ENCODE assay signal across 10 cellular contexts in the genomic region with DNA sequence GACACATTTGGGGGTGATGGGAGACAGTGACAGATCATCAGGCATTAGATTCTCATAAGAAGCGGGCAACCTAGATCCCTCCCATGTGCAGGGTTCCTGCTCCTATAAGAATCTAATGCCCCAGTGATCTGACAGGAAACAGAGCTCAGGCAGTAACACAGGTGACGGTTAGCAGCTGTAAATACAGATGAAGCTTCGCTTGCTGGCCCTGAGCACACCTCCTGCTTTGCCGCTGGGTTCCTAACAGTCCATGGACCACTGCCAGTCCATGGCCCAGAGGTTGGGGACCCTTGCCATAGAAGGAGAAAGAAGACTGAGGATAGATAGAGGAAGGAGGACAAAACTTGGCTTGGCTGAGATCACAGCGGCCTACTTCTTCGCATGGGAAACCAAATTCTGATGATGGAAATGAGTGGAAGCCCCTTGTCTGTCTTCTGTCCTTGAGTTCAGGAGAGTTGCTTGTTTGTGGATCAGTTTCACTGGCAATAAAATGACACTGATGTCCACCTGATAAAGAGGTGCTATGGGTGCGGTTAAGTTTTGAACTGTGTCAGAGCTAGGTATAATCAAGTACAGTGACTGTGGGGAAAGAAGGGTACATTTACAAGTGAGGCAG. TPM values are rescaled to one million over a fixed set of nuclear protein-coding genes. Genes with fewer than 3 reads are reported as not detected.
DNase-seq lines count a peak whose midpoint lies in the region; ATAC-seq and TF ChIP-seq lines count a peak whose summit lies in the region.
"Had no signal": no experiment of that assay in that cellular context is flagged by ENCODE, and none has a peak within 500 bp of the region (broad histone marks: within the 10 kb centered on the region; RNA-seq: fewer than 3 reads in every experiment).

No MANE protein-coding gene starts in this region.

- H3K27me3 Mint-ChIP-seq in activated T-cell treated with anti-CD3 and anti-CD28 coated beads, Interleukin-2, amount 50 U/mL, for 24 hours, result no peaks in the 10 kb centered on the region
- no peaks in the 10 kb centered on the region for H3K27me3 Mint-ChIP-seq in T-helper 17 cell
- no peaks in the 10 kb centered on the region for H3K27me3 Mint-ChIP-seq in stimulated activated naive B cell treated with anti-CD40 and anti-IgM and Interleukin-4, amounts not matched to agents 10 μg/mL and 1 μg/mL and 100 μg/mL, for 72 hours
- peaks cover 42% of the 10 kb centered on the region for H3K27me3 Mint-ChIP-seq in H9 (ENCODE audit: low read depth)

- no peaks in the 10 kb centered on the region for H3K27me3 ChIP-seq in H9 (ENCODE audit: insufficient read depth, low read length)

- peak overlapping the region; percentile 94 for H3K27ac Mint-ChIP-seq in activated T-cell treated with anti-CD3 and anti-CD28 coated beads, Interleukin-2, amount 50 U/mL, for 24 hours
- peak overlapping the region; percentile 99 for H3K27ac Mint-ChIP-seq in T-helper 17 cell
- peak overlapping the region; percentile 92 for H3K27ac Mint-ChIP-seq in stimulated activated naive B cell treated with anti-CD40 and anti-IgM and Interleukin-4, amounts not matched to agents 10 μg/mL and 1 μg/mL and 100 μg/mL, for 72 hours
- no peak overlapping the region for H3K27ac Mint-ChIP-seq in H9

- H3K79me1 ChIP-seq in H9 (ENCODE audit: insufficient read depth, low read depth, low read length, poor library complexity, severe bottlenecking), result no peaks in the 10 kb centered on the region

- no peak overlapping the region for H2AFZ ChIP-seq in H9 (ENCODE audit: low read length)

- H2BK5ac ChIP-seq in H9 (ENCODE audit: insufficient read length, low read length), result no peak overlapping the region

- H2BK120ac ChIP-seq in H9 (ENCODE audit: low read depth, low read length, poor library complexity, severe bottlenecking), result no peak overlapping the region

- H4K91ac ChIP-seq in H9 (ENCODE audit: insufficient read length, low read depth, low read length), result no peak overlapping the region

- TF ChIP-seq CTCF in H9 (conservative IDR thresholded peaks at IDR 0.05), result no peak

- no peaks in the 10 kb centered on the region for H4K20me1 ChIP-seq in H9 (ENCODE audit: control insufficient read depth, insufficient read depth, insufficient read length)

- no peak overlapping the region for H2BK20ac ChIP-seq in H9 (ENCODE audit: low read depth, low read length, poor library complexity, severe bottlenecking)

- no peak overlapping the region for H3K4me2 ChIP-seq in H9 (ENCODE audit: insufficient read depth, insufficient read length, low read length)

- H2BK12ac ChIP-seq in H9 (ENCODE audit: insufficient read length, low read depth, low read length), result no peak overlapping the region

- H2AK5ac ChIP-seq in H9 (ENCODE audit: insufficient read length, low read length), result no peak overlapping the region

- ATAC-seq in HG02759 (IDR thresholded peaks at IDR 0.05; ENCODE audit: unreplicated experiment) (peak; percentile 22), T-helper 17 cell (peak; percentile 1)
- ATAC-seq in stimulated activated naive B cell treated with anti-CD40 and anti-IgM and Interleukin-4, amounts not matched to agents 10 μg/mL and 1 μg/mL and 100 μg/mL, for 72 hours (replicated peaks), result no peak
- ATAC-seq: sciatic nerve had no signal

- no peak overlapping the region for H3K4ac ChIP-seq in H9 (ENCODE audit: low read depth, low read length)

- H3T11ph ChIP-seq in H9 (ENCODE audit: low read length), result no peak overlapping the region

- H3K4me1 Mint-ChIP-seq in activated T-cell treated with anti-CD3 and anti-CD28 coated beads, Interleukin-2, amount 50 U/mL, for 24 hours (ENCODE audit: low read depth), result peaks cover 65% of the 10 kb centered on the region
- H3K4me1 Mint-ChIP-seq in T-helper 17 cell (peaks cover 51% of the 10 kb centered on the region), H9 (peaks cover 7 to 22% of the 10 kb centered on the region in 2 experiments)
- peaks cover 40 to 63% of the 10 kb centered on the region in 2 donors for H3K4me1 Mint-ChIP-seq in stimulated activated naive B cell treated with anti-CD40 and anti-IgM and Interleukin-4, amounts not matched to agents 10 μg/mL and 1 μg/mL and 100 μg/mL, for 72 hours

- peak overlapping the region; percentile 93 for H3K4me3 Mint-ChIP-seq in activated T-cell treated with anti-CD3 and anti-CD28 coated beads, Interleukin-2, amount 50 U/mL, for 24 hours
- H3K4me3 Mint-ChIP-seq in T-helper 17 cell, result peak overlapping the region; percentile 95
- peak overlapping the region; percentile 33 to 70 for H3K4me3 Mint-ChIP-seq in stimulated activated naive B cell treated with anti-CD40 and anti-IgM and Interleukin-4, amounts not matched to agents 10 μg/mL and 1 μg/mL and 100 μg/mL, for 72 hours
- peak overlapping the region in 1 of 2 experiments; percentile 30; a peak in 1 of 5 replicates for H3K4me3 Mint-ChIP-seq in H9

- H3K23ac ChIP-seq in H9 (ENCODE audit: insufficient read length, low read depth, low read length), result no peak overlapping the region

- no peak overlapping the region for H4K8ac ChIP-seq in H9 (replicated peaks; ENCODE audit: insufficient read length, low read depth, low read length)

- no peaks in the 10 kb centered on the region for H3K79me2 ChIP-seq in H9 (ENCODE audit: insufficient read depth, low read length)

- H3K36me3 Mint-ChIP-seq in activated T-cell treated with anti-CD3 and anti-CD28 coated beads, Interleukin-2, amount 50 U/mL, for 24 hours (ENCODE audit: low read depth), result peaks cover 32% of the 10 kb centered on the region
- H3K36me3 Mint-ChIP-seq in T-helper 17 cell (ENCODE audit: low read depth), result no peaks in the 10 kb centered on the region
- H3K36me3 Mint-ChIP-seq in stimulated activated naive B cell treated with anti-CD40 and anti-IgM and Interleukin-4, amounts not matched to agents 10 μg/mL and 1 μg/mL and 100 μg/mL, for 72 hours, result peaks cover 6% of the 10 kb centered on the region in 2 donors
- peaks cover 0 to 12% (median 3%) of the 10 kb centered on the region in 3 experiments; a peak in 4 of 7 replicates for H3K36me3 Mint-ChIP-seq in H9 (ENCODE audit: insufficient read depth in 1 of 3, low read depth in 3 of 3)

- H3K18ac ChIP-seq in H9 (ENCODE audit: insufficient read length, low read depth, low read length), result no peak overlapping the region

- H3K9me3 ChIP-seq in T-helper 17 cell (ENCODE audit: control insufficient read depth, low read length, poor library complexity, severe bottlenecking), result no peaks in the 10 kb centered on the region
- H3K9me3 ChIP-seq in H9 (ENCODE audit: control insufficient read depth, low read depth, low read length), result no peaks in the 10 kb centered on the region

- H2BK15ac ChIP-seq in H9 (ENCODE audit: low read depth, low read length), result no peak overlapping the region

- no peak for DNase-seq in activated T-cell treated with anti-CD3 and anti-CD28 coated beads, Interleukin-2, amount 50 U/mL, for 24 hours
- no peak for DNase-seq in activated T-cell treated with anti-CD3 and anti-CD28 coated beads, Interleukin-2, amount 50 U/mL, for 48 hours
- no peak for DNase-seq in T-helper 17 cell
- DNase-seq in stimulated activated naive B cell treated with anti-CD40 and anti-IgM and Interleukin-4, amounts not matched to agents 10 μg/mL and 1 μg/mL and 100 μg/mL, for 72 hours, result no peak
- no peak for DNase-seq in H9
- DNase-seq in NCI-H2081 (lab: John Stamatoyannopoulos, UW), result no peak
- DNase-seq in stimulated activated CD4-positive, alpha-beta T cell treated with anti-CD3 and anti-CD28 coated beads, Interleukin-2, amount 100 ng/mL, for 24 hours, result no peak
- DNase-seq: NCI-H2081 treated with DMSO at 0.1 percent for 48 hours had no signal

- H3K9me3 Mint-ChIP-seq in activated T-cell treated with anti-CD3 and anti-CD28 coated beads, Interleukin-2, amount 50 U/mL, for 24 hours, result no peaks in the 10 kb centered on the region
- peaks cover 0 to 1% of the 10 kb centered on the region in 2 donors for H3K9me3 Mint-ChIP-seq in stimulated activated naive B cell treated with anti-CD40 and anti-IgM and Interleukin-4, amounts not matched to agents 10 μg/mL and 1 μg/mL and 100 μg/mL, for 72 hours
- peaks cover 5 to 12% of the 10 kb centered on the region in 2 experiments for H3K9me3 Mint-ChIP-seq in H9

- H3K23me2 ChIP-seq in H9 (ENCODE audit: insufficient read length, low read depth, low read length, poor library complexity, severe bottlenecking), result peaks cover 13% of the 10 kb centered on the region

- no peak overlapping the region for H3K56ac ChIP-seq in H9 (ENCODE audit: insufficient read length, low read depth, low read length)

- H3K9ac ChIP-seq in H9 (ENCODE audit: extremely low read depth, insufficient read length, low read length), result no peak overlapping the region

- WGBS in H9 (ENCODE audit: extremely low coverage, insufficient read length, low lambda C conversion rate), result no CpG with 5 or more reads among the region's 7 CpGs

- no peak overlapping the region for H3K14ac ChIP-seq in H9 (ENCODE audit: insufficient read depth, low read length)

- H3K27ac ChIP-seq in H9 (ENCODE audit: insufficient read length, low read depth, low read length), result no peak overlapping the region

- H3K4me1 ChIP-seq in H9 (ENCODE audit: insufficient read depth, low read length), result no peaks in the 10 kb centered on the region

- no peak overlapping the region for H4K5ac ChIP-seq in H9 (ENCODE audit: insufficient read length, low read depth, low read length)

RNA-seq across cellular contexts. Expression of a gene that starts 1.7 kb away (rescaled TPM):
- total RNA-seq in T-helper 17 cell, result 10 to 100 TPM; 38.4 to 98.7 TPM
- 1.8 and 2.3 TPM in 2 replicates for total RNA-seq in H9 (2021)

RNA-seq across cellular contexts. Expression of a gene that starts 9.8 kb away (rescaled TPM):
- total RNA-seq in T-helper 17 cell (10 to 100 TPM in 1 of 2 donors, 1 to 10 TPM in 1; 7.1 to 18.2 TPM), H9 (2021) (0.17 and 0.50 TPM in 2 replicates)

RNA-seq across cellular contexts. Expression of a gene that starts 55.8 kb away (rescaled TPM):
- total RNA-seq in T-helper 17 cell (10 to 100 TPM; 10.4 to 15.2 TPM), H9 (2021) (23.5 and 24.2 TPM in 2 replicates)

Comparison
In these comparisons a context has a peak if more than half of its experiments do, and no peak if none do; other contexts are left out.
1. H3K27ac Mint-ChIP-seq: peak in activated T-cell treated with anti-CD3 and anti-CD28 coated beads, Interleukin-2, amount 50 U/mL, for 24 hours (single experiment), T-helper 17 cell (single experiment) and stimulated activated naive B cell treated with anti-CD40 and anti-IgM and Interleukin-4, amounts not matched to agents 10 μg/mL and 1 μg/mL and 100 μg/mL, for 72 hours (single experiment); none in H9 (0 of 3).
2. ATAC-seq: peak in HG02759 (single experiment) and T-helper 17 cell (single experiment); none in stimulated activated naive B cell treated with anti-CD40 and anti-IgM and Interleukin-4, amounts not matched to agents 10 μg/mL and 1 μg/mL and 100 μg/mL, for 72 hours (0 of 2).
3. RNA of a gene that starts 1.7 kb away (total RNA-seq): 38.4 to 98.7 TPM in T-helper 17 cell; 1.8 to 2.3 TPM in H9; every median in the first group is over 10 times any median in the second.